Comparison of ENCODE assay signal across 10 cellular contexts in genomic region chr11:109864834-109865557, GRCh38.
DNase-seq lines count a peak whose midpoint lies in the region; ATAC-seq, FAIRE-seq and TF ChIP-seq lines count a peak whose summit lies in the region.
"Had no signal": no experiment of that assay in that cellular context is flagged by ENCODE, and none has a peak within 500 bp of the region (broad histone marks: within the 10 kb centered on the region; RNA-seq: fewer than 3 reads in every experiment).

No MANE protein-coding gene starts in this region.

- no peaks in the 10 kb centered on the region for H4K20me1 ChIP-seq in endothelial cell of umbilical vein (replicated peaks; ENCODE audit: control insufficient read depth, extremely low read depth, insufficient read depth, low read length)

- H3K27ac ChIP-seq in endothelial cell of umbilical vein (ENCODE audit: insufficient read depth, low read depth, low read length), result no peak overlapping the region
- no peak overlapping the region for H3K27ac ChIP-seq in RWPE1
- H3K27ac ChIP-seq: body of pancreas had no signal

- CTCF ChIA-PET in endothelial cell of umbilical vein (lab: Charles Lee), result interaction anchor here (0.6 to 3.0 kb wide), 8 partner anchors 12 to 1168 kb away, joined by 3 to 14 read pairs (median 4); no protein-coding TSS in a partner anchor
- CTCF ChIA-PET in RWPE1 (lab: Yijun Ruan, JAX), result no interaction called here

- no peaks in the 10 kb centered on the region for H3K27me3 ChIP-seq in endothelial cell of umbilical vein (ENCODE audit: control insufficient read depth in 2 of 2, insufficient read depth in 2 of 2, low read length in 2 of 2)
- H3K27me3 ChIP-seq: body of pancreas had no signal

- FAIRE-seq in endothelial cell of umbilical vein (lab: Jason Lieb, UNC), result peak; percentile 73
- FAIRE-seq: TTC549 had no signal

- no TSS peak for BruUV-seq in endothelial cell of umbilical vein (replicated peaks; lab: Mats Ljungman, UMichigan)

- no peak overlapping the region for H3K4me3 ChIP-seq in endothelial cell of umbilical vein (replicated peaks in 1 of 3; ENCODE audit: insufficient read depth in 1 of 3, low read depth in 1 of 3, low read length in 3 of 3)
- H3K4me3 ChIP-seq: body of pancreas had no signal

- H3K4me2 ChIP-seq in endothelial cell of umbilical vein (ENCODE audit: insufficient read depth, low read length), result peak overlapping the region; percentile 32

- no peaks in the 10 kb centered on the region for H3K9me3 ChIP-seq in endothelial cell of umbilical vein (replicated peaks; ENCODE audit: control insufficient read depth, insufficient read depth, low read length)
- H3K9me3 ChIP-seq: body of pancreas had no signal

- H3K36me3 ChIP-seq in endothelial cell of umbilical vein (ENCODE audit: control insufficient read depth in 2 of 2, extremely low read depth in 1 of 2, insufficient read depth in 2 of 2, low read length in 2 of 2), result no peaks in the 10 kb centered on the region

- DNase-seq in ELR (ENCODE audit: low read depth) (peak; percentile 45), endothelial cell of umbilical vein (ENCODE audit: low read depth, low spot score) (peak; percentile 43), OCI-M2 (lab: John Stamatoyannopoulos, UW; ENCODE audit: unreplicated experiment) (no peak), RWPE1 (ENCODE audit: low spot score) (no peak), NCI-H1694 (lab: John Stamatoyannopoulos, UW) (no peak), NCI-H2196 (lab: John Stamatoyannopoulos, UW; ENCODE audit: unreplicated experiment) (no peak)

- no peak overlapping the region for H3K9ac ChIP-seq in endothelial cell of umbilical vein (replicated peaks; ENCODE audit: extremely low read depth, insufficient read depth, low read length)

- ATAC-seq in GM21360 (IDR thresholded peaks at IDR 0.05; ENCODE audit: unreplicated experiment) (peak; percentile 54), HG03469 (IDR thresholded peaks at IDR 0.05; ENCODE audit: unreplicated experiment) (peak; percentile 30)

- H2AFZ ChIP-seq in endothelial cell of umbilical vein (ENCODE audit: low read depth, low read length), result no peak overlapping the region

- intact Hi-C loops in endothelial cell of umbilical vein (cut with micrococcal nuclease), result loop anchor here (1.0 to 10.0 kb wide), 3 partner anchors 12 to 1370 kb away; no protein-coding TSS in a partner anchor

- TF ChIP-seq CTCF in endothelial cell of umbilical vein (IDR thresholded peaks at IDR 0.05; ENCODE audit: extremely low read depth in 1 of 2, insufficient read depth in 1 of 2, low read depth in 1 of 2, low read length in 2 of 2) (no peak), RWPE1 (conservative IDR thresholded peaks at IDR 0.05; ENCODE audit: low read depth) (no peak)

- no peaks in the 10 kb centered on the region for H3K9me1 ChIP-seq in endothelial cell of umbilical vein (replicated peaks; ENCODE audit: control insufficient read depth, extremely low read depth, insufficient read depth, low read length)

- POLR2A ChIA-PET in endothelial cell of umbilical vein (lab: Charles Lee), result no interaction called here
- POLR2A ChIA-PET in RWPE1 (lab: Yijun Ruan, JAX; ENCODE audit: low non-redundant PET), result interaction anchor here (0.7 kb wide), 1 partner anchor 1337 kb away, joined by 3 read pairs; no protein-coding TSS in a partner anchor

- H3K4me1 ChIP-seq in endothelial cell of umbilical vein (ENCODE audit: control insufficient read depth, extremely low read depth, insufficient read depth, low read length), result peaks cover 23% of the 10 kb centered on the region

- no peaks in the 10 kb centered on the region for H3K79me2 ChIP-seq in endothelial cell of umbilical vein (ENCODE audit: control insufficient read depth, insufficient read depth, low read length)

- no peak for TF ChIP-seq POLR2A in endothelial cell of umbilical vein (IDR thresholded peaks at IDR 0.05; ENCODE audit: low read depth, low read length)

- dilution Hi-C loops in endothelial cell of umbilical vein (cut with MboI; ENCODE audit: extremely low pct_ligation_motif_present, low sequenced_read_pairs), result no loop called here

TF ChIP-seq in endothelial cell of umbilical vein, 7 proteins besides CTCF, POLR2A, EP300 and RAD21:
- TF ChIP-seq MYC (IDR thresholded peaks at IDR 0.05; ENCODE audit: low read depth, low read length), result no peak
- TF ChIP-seq JUN (IDR thresholded peaks at IDR 0.05; ENCODE audit: borderline replicate concordance, insufficient read depth, insufficient read length, low read depth), result no peak
- no peak for TF ChIP-seq POLR2AphosphoS5 (IDR thresholded peaks at IDR 0.05; ENCODE audit: insufficient read depth, low read depth, low read length)
- TF ChIP-seq GATA2 (IDR thresholded peaks at IDR 0.05; ENCODE audit: insufficient read depth, insufficient read length, low read depth, low read length), result peak; percentile 15
- TF ChIP-seq EZH2 (IDR thresholded peaks at IDR 0.05; ENCODE audit: borderline replicate concordance, low read depth, low read length, severe bottlenecking), result no peak
- peak; percentile 26 for TF ChIP-seq FOS (IDR thresholded peaks at IDR 0.05; ENCODE audit: borderline replicate concordance, insufficient read depth, low read length)
- TF ChIP-seq MAX (IDR thresholded peaks at IDR 0.05; ENCODE audit: insufficient read depth, insufficient read length), result no peak
TF ChIP-seq in endothelial cell of umbilical vein: peak in this region for 2.

Comparison
In these comparisons a context has a peak if more than half of its experiments do, and no peak if none do; other contexts are left out.
1. DNase-seq: peak in ELR (single experiment) and endothelial cell of umbilical vein (single experiment); none in OCI-M2 (single experiment), RWPE1 (single experiment), NCI-H1694 (single experiment) and NCI-H2196 (single experiment).